10 cellular contexts compared by ENCODE assay signal in genomic region chr1:202017385-202018225, GRCh38. TPM values are rescaled to one million over a fixed set of nuclear protein-coding genes. Genes with fewer than 3 reads are reported as not detected.
A peak's percentile ranks its signal among the peaks of the same experiment; 100 is the strongest.
DNase-seq lines count a peak whose midpoint lies in the region; ATAC-seq and TF ChIP-seq lines count a peak whose summit lies in the region.
"Had no signal": no experiment of that assay in that cellular context is flagged by ENCODE, and none has a peak within 500 bp of the region (broad histone marks: within the 10 kb centered on the region; RNA-seq: fewer than 3 reads in every experiment).

No MANE protein-coding gene starts in this region.

- peak overlapping the region; percentile 94 for H3K27ac Mint-ChIP-seq in mesothelial cell of epicardium
- H3K27ac Mint-ChIP-seq in activated CD4-positive, alpha-beta memory T cell treated with anti-CD3 and anti-CD28 coated beads for 36 hours = no peak overlapping the region

- peaks cover 12% of the 10 kb centered on the region for H3K36me3 Mint-ChIP-seq in mesothelial cell of epicardium
- H3K36me3 Mint-ChIP-seq in activated CD4-positive, alpha-beta memory T cell treated with anti-CD3 and anti-CD28 coated beads for 36 hours = no peaks in the 10 kb centered on the region

- DNase-seq in HuH-7 (ENCODE audit: low spot score) = peak; percentile 63
- DNase-seq in RWPE1 (ENCODE audit: low spot score) = no peak
- DNase-seq in mesothelial cell of epicardium (ENCODE audit: low spot score in 2 of 2, unreplicated experiment in 2 of 2) = no peak
- no peak for DNase-seq in activated T-cell treated with anti-CD3 and anti-CD28 coated beads for 4 hours
- DNase-seq in effector CD8-positive, alpha-beta T cell (lab: John Stamatoyannopoulos, UW) = no peak
- no peak for DNase-seq in activated CD4-positive, alpha-beta memory T cell treated with anti-CD3 and anti-CD28 coated beads for 36 hours
- DNase-seq: C1 segment of cervical spinal cord, dorsolateral prefrontal cortex had no signal

- POLR2A ChIA-PET in RWPE1 (lab: Yijun Ruan, JAX; ENCODE audit: low non-redundant PET) = interaction anchor here (0.6 to 2.2 kb wide), 3 partner anchors 8 to 557 kb away, joined by 3 to 5 read pairs (median 4); partner anchors contain the start of gene ELF3
- POLR2A ChIA-PET in activated CD4-positive, alpha-beta memory T cell treated with anti-CD3 and anti-CD28 coated beads for 36 hours (lab: Charles Lee) = no interaction called here

- no peaks in the 10 kb centered on the region for H3K9me3 Mint-ChIP-seq in mesothelial cell of epicardium
- H3K9me3 Mint-ChIP-seq in activated CD4-positive, alpha-beta memory T cell treated with anti-CD3 and anti-CD28 coated beads for 36 hours = no peaks in the 10 kb centered on the region

- TF ChIP-seq CTCF in C4-2B (conservative IDR thresholded peaks at IDR 0.05) (no peak), RWPE1 (conservative IDR thresholded peaks at IDR 0.05; ENCODE audit: low read depth) (no peak), mesothelial cell of epicardium (IDR thresholded peaks at IDR 0.05; ENCODE audit: unreplicated experiment) (no peak)

- intact Hi-C loops in activated CD4-positive, alpha-beta memory T cell treated with anti-CD3 and anti-CD28 coated beads for 36 hours (cut with micrococcal nuclease) = no loop called here

- ATAC-seq in HG03565 (IDR thresholded peaks at IDR 0.05; ENCODE audit: unreplicated experiment) = no peak

- CTCF ChIA-PET in RWPE1 (lab: Yijun Ruan, JAX) = interaction anchor here (0.5 to 1.7 kb wide), 12 partner anchors 7 to 271 kb away, joined by 3 to 6 read pairs (median 3); partner anchors contain the start of gene ELF3
- CTCF ChIA-PET in activated CD4-positive, alpha-beta memory T cell treated with anti-CD3 and anti-CD28 coated beads for 36 hours (lab: Charles Lee) = interaction anchor here (1.8 kb wide), 1 partner anchor 18 kb away, joined by 6 read pairs; no protein-coding TSS in a partner anchor

- H3K4me3 Mint-ChIP-seq in mesothelial cell of epicardium = no peak overlapping the region
- H3K4me3 Mint-ChIP-seq in activated CD4-positive, alpha-beta memory T cell treated with anti-CD3 and anti-CD28 coated beads for 36 hours = no peak overlapping the region

- H3K27ac ChIP-seq in C4-2B = peak overlapping the region; percentile 82
- peak overlapping the region; percentile 89 for H3K27ac ChIP-seq in RWPE1
- H3K27ac ChIP-seq: dorsolateral prefrontal cortex had no signal

- peaks cover 63% of the 10 kb centered on the region for H3K4me1 Mint-ChIP-seq in mesothelial cell of epicardium
- no peaks in the 10 kb centered on the region for H3K4me1 Mint-ChIP-seq in activated CD4-positive, alpha-beta memory T cell treated with anti-CD3 and anti-CD28 coated beads for 36 hours (ENCODE audit: low read depth)

- H3K27me3 Mint-ChIP-seq in mesothelial cell of epicardium (ENCODE audit: low read depth) = no peaks in the 10 kb centered on the region
- H3K27me3 Mint-ChIP-seq in activated CD4-positive, alpha-beta memory T cell treated with anti-CD3 and anti-CD28 coated beads for 36 hours = peaks cover 6% of the 10 kb centered on the region

RNA-seq across cellular contexts. Expression of gene ELF3, which starts 7.2 kb away (rescaled TPM):
- total RNA-seq in mesothelial cell of epicardium = 111 to 112 TPM (median 112 TPM) in 3 replicates
- under 1 TPM; 0.12 to 0.46 TPM for total RNA-seq in activated CD4-positive, alpha-beta memory T cell treated with anti-CD3 and anti-CD28 coated beads for 36 hours

RNA-seq across cellular contexts. Expression of gene RNPEP, which starts 35.2 kb away (rescaled TPM):
- total RNA-seq in mesothelial cell of epicardium = 76.6 to 84.3 TPM (median 79.3 TPM) in 3 replicates
- 10 to 100 TPM; 48.3 to 50.1 TPM for total RNA-seq in activated CD4-positive, alpha-beta memory T cell treated with anti-CD3 and anti-CD28 coated beads for 36 hours

Comparison
In these comparisons a context has a peak if more than half of its experiments do, and no peak if none do; other contexts are left out.
1. RNA of gene ELF3, which starts 7.2 kb away (total RNA-seq): 111 to 112 TPM in mesothelial cell of epicardium; 0.12 to 0.46 TPM in activated CD4-positive, alpha-beta memory T cell treated with anti-CD3 and anti-CD28 coated beads for 36 hours; every median in the first group is over 10 times any median in the second.